In the genomic region with DNA sequence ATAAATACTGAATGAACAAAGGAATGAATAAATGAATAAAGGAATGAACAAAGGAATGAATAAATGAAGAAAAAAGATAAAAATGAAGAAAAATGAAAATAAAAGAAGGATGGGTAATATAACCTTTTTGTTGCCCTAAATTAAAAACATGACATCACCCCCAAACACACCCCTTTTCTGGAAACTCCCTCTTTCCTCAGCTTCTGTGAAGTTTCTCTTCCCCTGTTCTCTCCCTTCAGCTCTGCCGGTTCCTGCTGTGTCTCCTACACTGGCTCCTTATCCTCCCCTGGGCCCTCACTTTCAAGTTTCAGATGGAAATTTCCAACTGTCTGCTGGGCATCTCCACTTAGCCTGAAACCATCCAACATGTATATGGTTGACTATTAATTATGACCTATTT, we compare ENCODE assay signal across 2 cellular contexts.
TF ChIP-seq lines count a peak whose summit lies in the region.

No MANE protein-coding gene starts in this region.

TF ChIP-seq in HepG2, 621 proteins besides CTCF, POLR2A, EP300 and RAD21:
- TF ChIP-seq ZBTB8A (CRISPR knock-in tag; IDR thresholded peaks at IDR 0.05; ENCODE audit: borderline replicate concordance, low read depth), result no peak
- TF ChIP-seq ZNF451 (CRISPR knock-in tag; IDR thresholded peaks at IDR 0.05), result no peak
- peak; percentile 61 for TF ChIP-seq ATF7 (IDR thresholded peaks at IDR 0.05)
- TF ChIP-seq ATF7 (CRISPR knock-in tag; IDR thresholded peaks at IDR 0.05), result no peak
- TF ChIP-seq ZNF747 (CRISPR knock-in tag; IDR thresholded peaks at IDR 0.05; ENCODE audit: borderline replicate concordance), result no peak

TF ChIP-seq in K562, 482 proteins besides CTCF, POLR2A, EP300 and RAD21:
- no peak for TF ChIP-seq ZNF134 (CRISPR knock-in tag; conservative IDR thresholded peaks at IDR 0.05)
- TF ChIP-seq, protein P1, sequence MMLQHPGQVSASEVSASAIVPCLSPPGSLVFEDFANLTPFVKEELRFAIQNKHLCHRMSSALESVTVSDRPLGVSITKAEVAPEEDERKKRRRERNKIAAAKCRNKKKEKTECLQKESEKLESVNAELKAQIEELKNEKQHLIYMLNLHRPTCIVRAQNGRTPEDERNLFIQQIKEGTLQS (IDR thresholded peaks at IDR 0.05), result peak; percentile 18; the same call in 1 of the 2 replicates
- TF ChIP-seq, protein P1 (CRISPR knock-in tag; conservative IDR thresholded peaks at IDR 0.05), result no peak
